In genomic region chr14:22587677-22588418, GRCh38 we compare ENCODE assay signal across 10 cellular contexts. TPM values are rescaled to one million over a fixed set of nuclear protein-coding genes. Genes with fewer than 3 reads are reported as not detected.
DNase-seq lines count a peak whose midpoint lies in the region; ATAC-seq, FAIRE-seq and TF ChIP-seq lines count a peak whose summit lies in the region.
"Not testable (repeated sequence)": the region's sequence is repeated elsewhere in the genome, so short reads cannot be mapped to it uniquely, and the experiment has no call there.
"Had no signal": no experiment of that assay in that cellular context is flagged by ENCODE, and none has a peak within 500 bp of the region (broad histone marks: within the 10 kb centered on the region; RNA-seq: fewer than 3 reads in every experiment).

No MANE protein-coding gene starts in this region.

- not testable (repeated sequence) for H2BK120ac ChIP-seq in mesendoderm (ENCODE audit: low read depth, low read length)

- peaks cover 23% of the 10 kb centered on the region for H3K79me1 ChIP-seq in mesendoderm (ENCODE audit: low read length)

- H3K36me3 ChIP-seq in breast epithelium; mesendoderm (ENCODE audit: control insufficient read depth, insufficient read depth, low read length); sigmoid colon; aorta (ENCODE audit: control insufficient read depth in 1 of 2, insufficient read depth in 2 of 2, low read length in 1 of 2): not testable (repeated sequence)

- H3K27me3 ChIP-seq in breast epithelium; mesendoderm (ENCODE audit: insufficient read depth, low read length, poor library complexity); sigmoid colon; aorta (ENCODE audit: control insufficient read depth in 1 of 2, insufficient read depth in 2 of 2, low read length in 1 of 2): not testable (repeated sequence)

- H3K9me3 Mint-ChIP-seq in activated CD4-positive, alpha-beta T cell treated with anti-CD3 and anti-CD28 coated beads, Interleukin-2, amount 10 ng/mL, durations not matched to agents 24 days and 14 days, result not testable (repeated sequence)

- DNase-seq in GM12892 (ENCODE audit: insufficient read length); NB4 (ENCODE audit: low read depth); breast epithelium (ENCODE audit: low spot score in 2 of 2); fibroblast of pulmonary artery (ENCODE audit: low read depth); mesendoderm; sigmoid colon; aorta: not testable (repeated sequence)
- peak; percentile 74 for DNase-seq in activated CD4-positive, alpha-beta T cell treated with anti-CD3 and anti-CD28 coated beads, Interleukin-2, amount 10 ng/mL, durations not matched to agents 24 days and 14 days

- intact Hi-C loops in activated CD4-positive, alpha-beta T cell treated with anti-CD3 and anti-CD28 coated beads, Interleukin-2, amount 10 ng/mL, durations not matched to agents 24 days and 14 days (cut with micrococcal nuclease), result loop anchor here (2.0 to 5.0 kb wide), 4 partner anchors 149 to 419 kb away; partner anchors contain the start of gene RBM23
- intact Hi-C loops in breast epithelium (cut with DNase I; ENCODE audit: low total_unique reads); sigmoid colon (cut with DNase I); aorta (cut with DNase I): not testable (repeated sequence)

- not testable (repeated sequence) for H2BK5ac ChIP-seq in mesendoderm (ENCODE audit: low read length)

- H3K56ac ChIP-seq in mesendoderm (ENCODE audit: low read length), result peak overlapping the region; percentile 39

- not testable (repeated sequence) for H2AK5ac ChIP-seq in mesendoderm (ENCODE audit: low read length)

- not testable (repeated sequence) for H3K18ac ChIP-seq in mesendoderm (ENCODE audit: low read length)

- H3K27me3 Mint-ChIP-seq in activated CD4-positive, alpha-beta T cell treated with anti-CD3 and anti-CD28 coated beads, Interleukin-2, amount 10 ng/mL, durations not matched to agents 24 days and 14 days, result not testable (repeated sequence)

- H3K4me1 ChIP-seq in breast epithelium; mesendoderm (ENCODE audit: control insufficient read depth, low read depth, low read length); aorta (ENCODE audit: control insufficient read depth in 1 of 2, insufficient read depth in 2 of 2, low read length in 2 of 2): not testable (repeated sequence)
- H3K4me1 ChIP-seq in sigmoid colon, result peaks cover 0 to 53% (median 40%) of the 10 kb centered on the region in 4 donors

- H4K5ac ChIP-seq in mesendoderm (ENCODE audit: low read length), result not testable (repeated sequence)

- peak overlapping the region; percentile 87 for H3K4me3 Mint-ChIP-seq in activated CD4-positive, alpha-beta T cell treated with anti-CD3 and anti-CD28 coated beads, Interleukin-2, amount 10 ng/mL, durations not matched to agents 24 days and 14 days

- peak overlapping the region; percentile 99 for H3K27ac Mint-ChIP-seq in activated CD4-positive, alpha-beta T cell treated with anti-CD3 and anti-CD28 coated beads, Interleukin-2, amount 10 ng/mL, durations not matched to agents 24 days and 14 days

- no CpG with 5 or more reads among the region's 10 CpGs for WGBS in mesendoderm (ENCODE audit: extremely low coverage, insufficient coverage, low lambda C conversion rate)
- 64 to 74% methylated on average over 10 of the region's 10 CpGs for WGBS in sigmoid colon, 2 donors
- 70 to 77% methylated on average over 10 of the region's 10 CpGs for WGBS in aorta, 2 donors

- H3K79me2 ChIP-seq in mesendoderm (ENCODE audit: control insufficient read depth, insufficient read depth, low read length), result peaks cover 40% of the 10 kb centered on the region

- ATAC-seq in aorta (ENCODE audit: low FRiP score), result not testable (repeated sequence)

- not testable (repeated sequence) for H3K23ac ChIP-seq in mesendoderm (ENCODE audit: low read length)

- not testable (repeated sequence) for TF ChIP-seq CTCF in NB4 (IDR thresholded peaks at IDR 0.05; ENCODE audit: low read depth, low read length); breast epithelium (IDR thresholded peaks at IDR 0.05); fibroblast of pulmonary artery (IDR thresholded peaks at IDR 0.05; ENCODE audit: low read length, missing control alignments); sigmoid colon (IDR thresholded peaks at IDR 0.05)

- not testable (repeated sequence) for TF ChIP-seq EP300 in sigmoid colon (IDR thresholded peaks at IDR 0.05)

- not testable (repeated sequence) for H4K8ac ChIP-seq in mesendoderm (ENCODE audit: low read depth, low read length)

- not testable (repeated sequence) for H2BK15ac ChIP-seq in mesendoderm (replicated peaks; ENCODE audit: low read depth)

- TF ChIP-seq POLR2A in GM12892 (IDR thresholded peaks at IDR 0.05; ENCODE audit: low read depth, low read length), result peak; percentile 19; the same call in 1 of the 2 replicates
- TF ChIP-seq POLR2A in NB4 (IDR thresholded peaks at IDR 0.05; ENCODE audit: extremely low read depth, insufficient read length); breast epithelium (IDR thresholded peaks at IDR 0.05); sigmoid colon (IDR thresholded peaks at IDR 0.05): not testable (repeated sequence)

- peaks cover 62% of the 10 kb centered on the region for H3K4me1 Mint-ChIP-seq in activated CD4-positive, alpha-beta T cell treated with anti-CD3 and anti-CD28 coated beads, Interleukin-2, amount 10 ng/mL, durations not matched to agents 24 days and 14 days

- peak overlapping the region; percentile 98 for H3K9ac ChIP-seq in mesendoderm (ENCODE audit: low read length)

- H3K4me2 ChIP-seq in mesendoderm (ENCODE audit: low read length), result peak overlapping the region; percentile 61

- H3K36me3 Mint-ChIP-seq in activated CD4-positive, alpha-beta T cell treated with anti-CD3 and anti-CD28 coated beads, Interleukin-2, amount 10 ng/mL, durations not matched to agents 24 days and 14 days (ENCODE audit: low read depth), result peaks cover 40% of the 10 kb centered on the region

- not testable (repeated sequence) for H3K4ac ChIP-seq in mesendoderm (ENCODE audit: low read depth, low read length)

- H3K9me3 ChIP-seq in breast epithelium; sigmoid colon; aorta (ENCODE audit: control insufficient read depth, low read length): not testable (repeated sequence)

- FAIRE-seq in GM12892 (lab: Jason Lieb, UNC), result not testable (repeated sequence)

- H3K27ac ChIP-seq in breast epithelium (peak overlapping the region in 1 of 2 donors; percentile 98), sigmoid colon (peak overlapping the region in 3 of 4 donors; percentile 89 to 96 (median 91))
- H3K27ac ChIP-seq in mesendoderm (ENCODE audit: low read depth, low read length); aorta (ENCODE audit: low read depth in 1 of 2, low read length in 2 of 2): not testable (repeated sequence)

- H3K4me3 ChIP-seq in NB4 (ENCODE audit: low read depth, low read length), result peak overlapping the region; percentile 85
- peak overlapping the region; percentile 75 to 90 (median 79) for H3K4me3 ChIP-seq in breast epithelium
- H3K4me3 ChIP-seq in fibroblast of pulmonary artery (replicated peaks; ENCODE audit: low read depth, low read length), result peak overlapping the region; percentile 100
- H3K4me3 ChIP-seq in mesendoderm (ENCODE audit: low read length), result peak overlapping the region; percentile 4
- peak overlapping the region; percentile 59 to 74 (median 68) for H3K4me3 ChIP-seq in sigmoid colon
- peak overlapping the region; percentile 71 to 77 for H3K4me3 ChIP-seq in aorta (ENCODE audit: low read length in 2 of 2)

RNA-seq across cellular contexts. Expression of gene DAD1, which starts 1.2 kb away (rescaled TPM):
- polyA plus RNA-seq in GM12892 (2012; ENCODE audit: missing spikeins), result 293 TPM
- 255 and 266 TPM in 2 replicates for total RNA-seq in activated CD4-positive, alpha-beta T cell treated with anti-CD3 and anti-CD28 coated beads, Interleukin-2, amount 10 ng/mL, durations not matched to agents 24 days and 14 days
- total RNA-seq in breast epithelium (100 to 1,000 TPM; 192 to 238 (median 202) TPM), sigmoid colon (100 to 1,000 TPM; 115 to 192 (median 164) TPM), aorta (100 to 1,000 TPM; 143 to 149 TPM)
- polyA plus RNA-seq in mesendoderm (2013, experiment 1 of 2), result 168 TPM
- polyA plus RNA-seq in mesendoderm (2013, experiment 2 of 2), result 167 TPM
- polyA plus RNA-seq in sigmoid colon (100 to 1,000 TPM; 136 to 274 (median 160) TPM), aorta (100 to 1,000 TPM; 240 to 309 TPM)

RNA-seq across cellular contexts. Expression of gene ABHD4, which starts 10.3 kb away (rescaled TPM):
- polyA plus RNA-seq in GM12892 (2012; ENCODE audit: missing spikeins), result 8.5 TPM
- total RNA-seq in activated CD4-positive, alpha-beta T cell treated with anti-CD3 and anti-CD28 coated beads, Interleukin-2, amount 10 ng/mL, durations not matched to agents 24 days and 14 days, result 9.7 and 10.3 TPM in 2 replicates
- 10 to 100 TPM; 22.1 to 41.6 (median 25.2) TPM for total RNA-seq in breast epithelium
- 35.9 TPM for polyA plus RNA-seq in mesendoderm (2013, experiment 1 of 2)
- 31.8 TPM for polyA plus RNA-seq in mesendoderm (2013, experiment 2 of 2)
- total RNA-seq in sigmoid colon, result 10 to 100 TPM; 17.4 to 20.4 (median 18.7) TPM
- polyA plus RNA-seq in sigmoid colon, result 10 to 100 TPM in 2 of 3 donors, 1 to 10 TPM in 1; 9.5 to 18.0 (median 12.3) TPM
- 10 to 100 TPM; 44.8 to 47.4 TPM for total RNA-seq in aorta
- 10 to 100 TPM; 20.3 to 41.6 TPM for polyA plus RNA-seq in aorta

RNA-seq across cellular contexts. Expression of gene OR6J1, which starts 56.3 kb away (rescaled TPM):
- not detected for polyA plus RNA-seq in GM12892 (2012; ENCODE audit: missing spikeins)
- total RNA-seq in activated CD4-positive, alpha-beta T cell treated with anti-CD3 and anti-CD28 coated beads, Interleukin-2, amount 10 ng/mL, durations not matched to agents 24 days and 14 days, result not detected in 2 replicates
- total RNA-seq in breast epithelium (not detected), sigmoid colon (not detected), aorta (not detected)
- not detected for polyA plus RNA-seq in mesendoderm (2013, experiment 1 of 2)
- polyA plus RNA-seq in mesendoderm (2013, experiment 2 of 2), result not detected
- polyA plus RNA-seq in sigmoid colon (not detected), aorta (not detected)
- total RNA-seq: Right ventricle myocardium inferior had no signal
- polyA plus RNA-seq: lung had no signal

Comparison
In these comparisons a context has a peak if more than half of its experiments do, and no peak if none do; other contexts are left out.
1. H3K4me3 ChIP-seq: peak in every context shown above with its lines; median percentile 100 in fibroblast of pulmonary artery; 85 in NB4; 79 in breast epithelium; 74 in aorta; 68 in sigmoid colon; 4 in mesendoderm.